In genomic region chrX:153903991-153904957, GRCh38 we compare ENCODE assay signal across 13 cellular contexts. TPM values are rescaled to one million over a fixed set of nuclear protein-coding genes. Genes with fewer than 3 reads are reported as not detected.
DNase-seq lines count a peak whose midpoint lies in the region; ATAC-seq and TF ChIP-seq lines count a peak whose summit lies in the region.
"Had no signal": no experiment of that assay in that cellular context is flagged by ENCODE, and none has a peak within 500 bp of the region (broad histone marks: within the 10 kb centered on the region; RNA-seq: fewer than 3 reads in every experiment).

Gene AVPR2, plus strand, starts transcription at chrX:153904673. Its CDS starts 473 bp downstream, at chrX:153905146.

- H3K9me3 Mint-ChIP-seq in GM23338, result no peaks in the 10 kb centered on the region; the same call in 2 of the 3 replicates
- H3K9me3 Mint-ChIP-seq in dendritic cell treated with granulocyte-macrophage colony-stimulating factor and Interleukin-4, amounts not matched to agents 40 ng/mL and 50 ng/mL, for 4 days, result no peaks in the 10 kb centered on the region

- intact Hi-C loops in dendritic cell treated with granulocyte-macrophage colony-stimulating factor and Interleukin-4, amounts not matched to agents 40 ng/mL and 50 ng/mL, for 4 days (cut with micrococcal nuclease), result no loop called here
- intact Hi-C loops in posterior vena cava (cut with DNase I), result no loop called here

- H3F3A ChIP-seq in GM23338 (replicated peaks; ENCODE audit: low read depth), result no peaks in the 10 kb centered on the region
- H3F3A ChIP-seq in OCI-LY1 (ENCODE audit: insufficient read depth, low read length), result no peaks in the 10 kb centered on the region

- no peaks in the 10 kb centered on the region for H3K36me3 Mint-ChIP-seq in GM23338 (ENCODE audit: low read depth)
- peaks cover 30% of the 10 kb centered on the region for H3K36me3 Mint-ChIP-seq in dendritic cell treated with granulocyte-macrophage colony-stimulating factor and Interleukin-4, amounts not matched to agents 40 ng/mL and 50 ng/mL, for 4 days (ENCODE audit: low read depth)

- H3K36me3 ChIP-seq in GM23338 (ENCODE audit: insufficient read depth) (no peaks in the 10 kb centered on the region), OCI-LY1 (ENCODE audit: insufficient read depth, low read length) (peaks cover 5% of the 10 kb centered on the region; the same call in 1 of the 2 replicates)
- peaks cover 7% of the 10 kb centered on the region for H3K36me3 ChIP-seq in effector memory CD4-positive, alpha-beta T cell (ENCODE audit: control insufficient read depth, insufficient read depth, low read length)
- H3K36me3 ChIP-seq: ascending aorta had no signal

- peaks cover 26% of the 10 kb centered on the region for H3K4me1 Mint-ChIP-seq in GM23338
- peaks cover 76% of the 10 kb centered on the region for H3K4me1 Mint-ChIP-seq in dendritic cell treated with granulocyte-macrophage colony-stimulating factor and Interleukin-4, amounts not matched to agents 40 ng/mL and 50 ng/mL, for 4 days (ENCODE audit: low read depth)

- H2AFZ ChIP-seq in GM23338 (no peak within 1 kb of the TSS), OCI-LY1 (ENCODE audit: low read length) (no peak within 1 kb of the TSS)

- H3K27ac ChIP-seq in GM23338 (ENCODE audit: low read depth) (no peak within 1 kb of the TSS), OCI-LY1 (ENCODE audit: low read depth, low read length, poor library complexity, severe bottlenecking) (peak within 1 kb of the TSS; percentile 72)
- no peak within 1 kb of the TSS for H3K27ac ChIP-seq in effector memory CD4-positive, alpha-beta T cell (ENCODE audit: insufficient read depth, low read length, poor library complexity, severe bottlenecking)
- H3K27ac ChIP-seq: ascending aorta, epithelial cell of prostate had no signal

- H3K4me2 ChIP-seq in GM23338 (no peak within 1 kb of the TSS), OCI-LY1 (ENCODE audit: low read length) (peak within 1 kb of the TSS; percentile 26; the same call in 1 of the 2 replicates)

- ATAC-seq in GM23338, result peak; percentile 12

- no peaks in the 10 kb centered on the region for H3K79me2 ChIP-seq in GM23338 (replicated peaks; ENCODE audit: insufficient read depth)
- no peaks in the 10 kb centered on the region for H3K79me2 ChIP-seq in OCI-LY1 (ENCODE audit: insufficient read depth, low read length)

- no peak for TF ChIP-seq CTCF in GM23338 (conservative IDR thresholded peaks at IDR 0.05; ENCODE audit: low read depth in 2 of 2)
- no peak for TF ChIP-seq CTCF in OCI-LY1 (IDR thresholded peaks at IDR 0.05; ENCODE audit: low read length)

- no peak within 1 kb of the TSS for H3K4me3 Mint-ChIP-seq in GM23338
- H3K4me3 Mint-ChIP-seq in dendritic cell treated with granulocyte-macrophage colony-stimulating factor and Interleukin-4, amounts not matched to agents 40 ng/mL and 50 ng/mL, for 4 days, result peak within 1 kb of the TSS; percentile 61

- DNase-seq in GM23338 (ENCODE audit: low spot score) (no peak), posterior vena cava (ENCODE audit: low spot score) (peak; percentile 82), EL (no peak), NCI-H1417 treated with DMSO at 0.1 percent for 48 hours (lab: John Stamatoyannopoulos, UW) (no peak)
- no peak for DNase-seq in effector memory CD4-positive, alpha-beta T cell
- DNase-seq: activated CD4-positive, alpha-beta T cell treated with anti-CD3 and anti-CD28 coated beads for 48 hours; NCI-H146 had no signal

- peaks cover 15% of the 10 kb centered on the region for H3K27me3 Mint-ChIP-seq in GM23338 (ENCODE audit: insufficient read depth, low read depth, poor library complexity)
- H3K27me3 Mint-ChIP-seq in dendritic cell treated with granulocyte-macrophage colony-stimulating factor and Interleukin-4, amounts not matched to agents 40 ng/mL and 50 ng/mL, for 4 days, result no peaks in the 10 kb centered on the region

- no peak within 1 kb of the TSS for H3K4me3 ChIP-seq in GM23338
- no peak within 1 kb of the TSS for H3K4me3 ChIP-seq in OCI-LY1 (ENCODE audit: low read depth, low read length, poor library complexity, severe bottlenecking)
- no peak within 1 kb of the TSS for H3K4me3 ChIP-seq in effector memory CD4-positive, alpha-beta T cell (ENCODE audit: insufficient read depth, low read depth, low read length, poor library complexity, severe bottlenecking)
- H3K4me3 ChIP-seq: ascending aorta had no signal

- H3K27ac Mint-ChIP-seq in GM23338, result peak within 1 kb of the TSS; percentile 77; the same call in 1 of the 2 replicates
- peak within 1 kb of the TSS; percentile 92 for H3K27ac Mint-ChIP-seq in dendritic cell treated with granulocyte-macrophage colony-stimulating factor and Interleukin-4, amounts not matched to agents 40 ng/mL and 50 ng/mL, for 4 days

- H3K9me3 ChIP-seq in OCI-LY1 (ENCODE audit: low read length), result no peaks in the 10 kb centered on the region
- H3K9me3 ChIP-seq in effector memory CD4-positive, alpha-beta T cell (ENCODE audit: control insufficient read depth, low read length), result no peaks in the 10 kb centered on the region
- H3K9me3 ChIP-seq: ascending aorta had no signal

- H3K27me3 ChIP-seq in GM23338 (ENCODE audit: insufficient read depth), result no peaks in the 10 kb centered on the region
- no peaks in the 10 kb centered on the region for H3K27me3 ChIP-seq in OCI-LY1 (ENCODE audit: insufficient read depth, low read length)
- no peaks in the 10 kb centered on the region for H3K27me3 ChIP-seq in effector memory CD4-positive, alpha-beta T cell (replicated peaks; ENCODE audit: control insufficient read depth, insufficient read depth, low read length, poor library complexity, severe bottlenecking)
- H3K27me3 ChIP-seq: ascending aorta had no signal

- H3K9me2 ChIP-seq in GM23338 (ENCODE audit: insufficient read depth) (no peaks in the 10 kb centered on the region), OCI-LY1 (ENCODE audit: low read depth, low read length) (no peaks in the 10 kb centered on the region)

- H4K20me1 ChIP-seq in GM23338 (replicated peaks; ENCODE audit: insufficient read depth), result no peaks in the 10 kb centered on the region
- H4K20me1 ChIP-seq in OCI-LY1 (ENCODE audit: insufficient read depth, low read length), result no peaks in the 10 kb centered on the region

- H3K9ac ChIP-seq in OCI-LY1 (ENCODE audit: low read length), result no peak within 1 kb of the TSS

- peaks cover 5% of the 10 kb centered on the region; the same call in 1 of the 2 replicates for H3K4me1 ChIP-seq in GM23338 (ENCODE audit: insufficient read depth)
- peaks cover 48% of the 10 kb centered on the region for H3K4me1 ChIP-seq in OCI-LY1 (ENCODE audit: insufficient read depth, low read length, severe bottlenecking)
- peaks cover 29% of the 10 kb centered on the region for H3K4me1 ChIP-seq in effector memory CD4-positive, alpha-beta T cell (ENCODE audit: control insufficient read depth, insufficient read depth, low read length, poor library complexity, severe bottlenecking)
- H3K4me1 ChIP-seq: ascending aorta had no signal

TF ChIP-seq in GM23338, 12 proteins besides CTCF, POLR2A, EP300 and RAD21 (continues in another document):
- TF ChIP-seq POLR2AphosphoS5 (IDR thresholded peaks at IDR 0.05; ENCODE audit: low read depth) (no peak), EZH2 (IDR thresholded peaks at IDR 0.05; ENCODE audit: low read depth, unreplicated experiment) (no peak), JUNB (IDR thresholded peaks at IDR 0.05; ENCODE audit: unreplicated experiment) (no peak), EZH2phosphoT487 (IDR thresholded peaks at IDR 0.05; ENCODE audit: unreplicated experiment) (no peak), ETS1 (IDR thresholded peaks at IDR 0.05) (no peak), REST (IDR thresholded peaks at IDR 0.05; ENCODE audit: unreplicated experiment) (no peak), ZNF114 (CRISPR knock-in tag; IDR thresholded peaks at IDR 0.05) (no peak)

RNA-seq across cellular contexts. Expression of gene AVPR2, which starts in this region (rescaled TPM):
- not detected in 2 replicates for total RNA-seq in GM23338 (2014; rRNA removed; shearing (Covaris generic))
- not detected in 2 replicates for polyA plus RNA-seq in GM23338 (2016; fragmentation: Nextera tagmentation; extraction: Ambion mirVana)
- total RNA-seq in posterior vena cava, result 1 to 10 TPM; 1.4 to 2.0 TPM
- total RNA-seq: Daoy, osteoblast had no signal

Comparison
In these comparisons a context has a peak if more than half of its experiments do, and no peak if none do; other contexts are left out.
1. Peak in ATAC-seq in GM23338; RNA of the gene not detected or under 1 TPM.